Comparison of ENCODE assay signal across 8 cellular contexts in the genomic region with DNA sequence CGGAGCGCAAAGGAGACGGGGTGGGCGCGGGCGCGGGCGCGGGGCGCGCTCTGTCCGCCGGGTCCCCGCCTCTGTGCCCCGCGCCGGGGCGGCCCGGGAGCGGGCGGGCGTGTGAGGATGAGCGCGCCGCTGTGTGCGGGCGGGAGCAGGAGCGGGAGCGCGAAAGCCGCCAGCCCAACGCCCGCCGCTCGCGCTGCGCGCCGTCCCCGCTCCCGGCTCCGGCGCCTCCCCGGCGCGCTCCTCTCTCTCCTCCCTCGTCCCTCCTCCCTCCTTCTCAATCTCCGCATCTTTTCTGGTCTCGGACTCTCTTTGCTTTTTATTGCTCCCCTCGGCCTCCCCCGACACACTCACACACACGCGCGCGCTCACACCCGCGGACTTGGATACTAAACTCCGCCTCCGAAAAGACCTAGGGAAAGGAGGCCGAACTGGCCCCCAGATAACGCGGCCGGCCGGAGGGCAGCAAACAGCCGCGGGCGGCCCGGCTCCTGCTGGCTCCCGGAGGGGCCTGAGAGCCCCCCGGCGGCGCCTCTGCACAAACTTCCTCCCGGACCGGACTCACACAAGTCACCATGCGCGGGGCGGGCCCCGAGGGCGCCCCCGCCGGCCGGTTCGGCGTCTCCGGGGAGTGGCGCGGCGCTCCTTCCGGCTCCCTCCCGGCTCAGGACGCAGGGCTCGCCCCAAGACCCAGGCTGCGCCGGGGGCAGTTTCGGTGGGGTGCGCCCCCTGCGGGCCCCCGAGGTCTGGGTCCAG. TPM values are rescaled to one million over a fixed set of nuclear protein-coding genes. Genes with fewer than 3 reads are reported as not detected.
DNase-seq lines count a peak whose midpoint lies in the region; ATAC-seq and TF ChIP-seq lines count a peak whose summit lies in the region.

Gene FIBCD1 (minus strand): TSS at position 596 of the 753 bp plus-strand sequence. CDS start 640 bp downstream, outside the sequence.

- no peak within 1 kb of the TSS for H3K27ac ChIP-seq in aorta (ENCODE audit: low read depth in 1 of 2, low read length in 2 of 2)

- intact Hi-C loops in MCF 10A (cut with micrococcal nuclease): no loop called here
- intact Hi-C loops in lower leg skin (cut with DNase I; ENCODE audit: low total_unique reads): loop anchor here (10.0 kb wide), 1 partner anchor 64 kb away; no protein-coding TSS in a partner anchor
- intact Hi-C loops in aorta (cut with DNase I): no loop called here

- H3K9me3 ChIP-seq in aorta (ENCODE audit: control insufficient read depth, low read length): no peaks in the 10 kb centered on the region

- peak within 1 kb of the TSS; percentile 33 for H3K4me3 ChIP-seq in lower leg skin (ENCODE audit: low read depth, poor library complexity, severe bottlenecking)
- H3K4me3 ChIP-seq in aorta (ENCODE audit: low read length in 2 of 2): peak within 1 kb of the TSS; percentile 31 to 33

- H3K9me3 Mint-ChIP-seq in MCF 10A (ENCODE audit: unreplicated experiment) (no peaks in the 10 kb centered on the region), T-cell (no peaks in the 10 kb centered on the region)
- H3K9me3 Mint-ChIP-seq in activated T-helper 17 cell treated with anti-CD3 and anti-CD28 coated beads, Interleukin-2, amount 50 U/mL, for 72 hours: no peaks in the 10 kb centered on the region

- CTCF ChIA-PET in MCF 10A (lab: Yijun Ruan, JAX) (no interaction called here), T-cell (lab: Charles Lee) (no interaction called here)

- peak; percentile 48 for TF ChIP-seq CTCF in MCF 10A (IDR thresholded peaks at IDR 0.05; ENCODE audit: unreplicated experiment)
- no peak for TF ChIP-seq CTCF in lower leg skin (IDR thresholded peaks at IDR 0.05)

- peaks cover 11% of the 10 kb centered on the region for H3K27me3 Mint-ChIP-seq in MCF 10A (ENCODE audit: insufficient read depth, unreplicated experiment)
- peaks cover 43 to 74% of the 10 kb centered on the region in 2 donors for H3K27me3 Mint-ChIP-seq in T-cell
- H3K27me3 Mint-ChIP-seq in activated T-helper 17 cell treated with anti-CD3 and anti-CD28 coated beads, Interleukin-2, amount 50 U/mL, for 72 hours: peaks cover 45% of the 10 kb centered on the region

- no peaks in the 10 kb centered on the region for H3K36me3 ChIP-seq in aorta (ENCODE audit: control insufficient read depth in 1 of 2, insufficient read depth in 2 of 2, low read length in 1 of 2)

- H3K4me1 Mint-ChIP-seq in MCF 10A (ENCODE audit: insufficient read depth, unreplicated experiment) (peaks cover 18% of the 10 kb centered on the region), T-cell (peaks cover 10 to 22% (median 12%) of the 10 kb centered on the region in 3 donors)
- no peaks in the 10 kb centered on the region for H3K4me1 Mint-ChIP-seq in activated T-helper 17 cell treated with anti-CD3 and anti-CD28 coated beads, Interleukin-2, amount 50 U/mL, for 72 hours

- WGBS in lower leg skin, 2 donors: 1% methylated on average over 41 to 86 of the region's 98 CpGs
- 0 to 1% methylated on average over 68 to 98 of the region's 98 CpGs for WGBS in aorta, 2 donors

- H3K27me3 ChIP-seq in aorta (ENCODE audit: control insufficient read depth in 1 of 2, insufficient read depth in 2 of 2, low read length in 1 of 2): no peaks in the 10 kb centered on the region

- no peak within 1 kb of the TSS for H3K27ac Mint-ChIP-seq in MCF 10A (ENCODE audit: low read depth, unreplicated experiment)
- no peak within 1 kb of the TSS for H3K27ac Mint-ChIP-seq in T-cell
- no peak within 1 kb of the TSS for H3K27ac Mint-ChIP-seq in activated T-helper 17 cell treated with anti-CD3 and anti-CD28 coated beads, Interleukin-2, amount 50 U/mL, for 72 hours

- BruUV-seq in MCF 10A (replicated peaks; lab: Mats Ljungman, UMichigan): no TSS peak

- ATAC-seq in aorta (ENCODE audit: low FRiP score): no peak
- no peak for ATAC-seq in T-cell (replicated peaks in 1 of 4)
- ATAC-seq in activated T-helper 17 cell treated with anti-CD3 and anti-CD28 coated beads, Interleukin-2, amount 50 U/mL, for 72 hours (replicated peaks): no peak

- TF ChIP-seq POLR2A in lower leg skin (IDR thresholded peaks at IDR 0.05): no peak

- DNase-seq in activated CD8-positive, alpha-beta memory T cell treated with anti-CD3 and anti-CD28 coated beads for 24 hours: peak; percentile 64
- no peak for DNase-seq in activated CD8-positive, alpha-beta memory T cell treated with anti-CD3 and anti-CD28 coated beads, Interleukin-2, amount 50 U/mL, for 4 hours
- peak; percentile 77 for DNase-seq in NCI-H69 (lab: John Stamatoyannopoulos, UW)
- DNase-seq in MCF 10A (ENCODE audit: unreplicated experiment): no peak
- DNase-seq in lower leg skin (ENCODE audit: low spot score in 2 of 2): no peak
- no peak for DNase-seq in aorta
- DNase-seq in T-cell: no peak

- H3K36me3 Mint-ChIP-seq in MCF 10A (ENCODE audit: insufficient read depth, unreplicated experiment) (no peaks in the 10 kb centered on the region), T-cell (no peaks in the 10 kb centered on the region)
- H3K36me3 Mint-ChIP-seq in activated T-helper 17 cell treated with anti-CD3 and anti-CD28 coated beads, Interleukin-2, amount 50 U/mL, for 72 hours (ENCODE audit: low read depth): no peaks in the 10 kb centered on the region

- no peaks in the 10 kb centered on the region for H3K4me1 ChIP-seq in aorta (ENCODE audit: control insufficient read depth in 1 of 2, insufficient read depth in 2 of 2, low read length in 2 of 2)

- POLR2A ChIA-PET in MCF 10A (lab: Yijun Ruan, JAX): no interaction called here
- POLR2A ChIA-PET in T-cell (lab: Charles Lee): no interaction called here

- peak within 1 kb of the TSS; percentile 76 for H3K4me3 Mint-ChIP-seq in MCF 10A (ENCODE audit: unreplicated experiment)
- H3K4me3 Mint-ChIP-seq in T-cell: peak within 1 kb of the TSS in 1 of 3 donors; percentile 52
- H3K4me3 Mint-ChIP-seq in activated T-helper 17 cell treated with anti-CD3 and anti-CD28 coated beads, Interleukin-2, amount 50 U/mL, for 72 hours: no peak within 1 kb of the TSS

RNA-seq across cellular contexts. Expression of gene FIBCD1, which starts in this region (rescaled TPM):
- total RNA-seq in MCF 10A (2022): 1.6 and 2.8 TPM in 2 replicates
- under 1 TPM in 2 of 4 donors, not detected in 2; 0.17 to 0.42 TPM for total RNA-seq in lower leg skin
- not detected for total RNA-seq in aorta
- under 1 TPM in 1 of 2 donors, not detected in 1; 0.13 TPM for polyA plus RNA-seq in aorta
- not detected for total RNA-seq in T-cell
- not detected for total RNA-seq in activated T-helper 17 cell treated with anti-CD3 and anti-CD28 coated beads, Interleukin-2, amount 50 U/mL, for 72 hours

Comparison
In these comparisons a context has a peak if more than half of its experiments do, and no peak if none do; other contexts are left out.
1. DNase-seq: peak in activated CD8-positive, alpha-beta memory T cell treated with anti-CD3 and anti-CD28 coated beads for 24 hours (single experiment) and NCI-H69 (single experiment); none in activated CD8-positive, alpha-beta memory T cell treated with anti-CD3 and anti-CD28 coated beads, Interleukin-2, amount 50 U/mL, for 4 hours (single experiment), MCF 10A (single experiment), lower leg skin (0 of 2), aorta (0 of 2) and T-cell (0 of 34).